Comparison of ENCODE assay signal across 14 cellular contexts in genomic region chr20:17810847-17811604, GRCh38.
"Had no signal": no experiment of that assay in that cellular context is flagged by ENCODE, and none has a peak within 500 bp of the region (broad histone marks: within the 10 kb centered on the region; RNA-seq: fewer than 3 reads in every experiment).

No MANE protein-coding gene starts in this region.

- DNase-seq: activated CD4-positive, alpha-beta memory T cell treated with anti-CD3 and anti-CD28 coated beads, Interleukin-2, amount 10 ng/mL, durations not matched to agents 7 days and 5 days; activated effector memory CD4-positive, alpha-beta T cell treated with Interleukin-2 at 50 U/mL for 16 hours; activated naive CD4-positive, alpha-beta T cell treated with anti-CD3 and anti-CD28 coated beads, Interleukin-2, amount 50 U/mL, for 16 hours; activated T-cell treated with anti-CD3 and anti-CD28 coated beads, Interleukin-2, amount 50 U/mL, for 4 hours; adrenal gland; gastrocnemius medialis; heart right ventricle; nephron progenitor cell; occipital lobe; right cardiac atrium; stomach; T1000; testis had no signal

- H3K4me1 Mint-ChIP-seq: activated CD4-positive, alpha-beta memory T cell treated with anti-CD3 and anti-CD28 coated beads, Interleukin-2, amount 10 ng/mL, durations not matched to agents 7 days and 5 days had no signal

- H3K9me3 Mint-ChIP-seq: activated CD4-positive, alpha-beta memory T cell treated with anti-CD3 and anti-CD28 coated beads, Interleukin-2, amount 10 ng/mL, durations not matched to agents 7 days and 5 days; activated T-cell treated with anti-CD3 and anti-CD28 coated beads, Interleukin-2, amount 50 U/mL, for 4 hours; nephron progenitor cell had no signal

- H3K27ac Mint-ChIP-seq: activated CD4-positive, alpha-beta memory T cell treated with anti-CD3 and anti-CD28 coated beads, Interleukin-2, amount 10 ng/mL, durations not matched to agents 7 days and 5 days; nephron progenitor cell had no signal

- ATAC-seq: activated T-cell treated with anti-CD3 and anti-CD28 coated beads, Interleukin-2, amount 50 U/mL, for 4 hours; gastrocnemius medialis; heart right ventricle; right cardiac atrium had no signal

- FAIRE-seq: keratinocyte had no signal

- H3K4me3 Mint-ChIP-seq: activated CD4-positive, alpha-beta memory T cell treated with anti-CD3 and anti-CD28 coated beads, Interleukin-2, amount 10 ng/mL, durations not matched to agents 7 days and 5 days; activated T-cell treated with anti-CD3 and anti-CD28 coated beads, Interleukin-2, amount 50 U/mL, for 4 hours; nephron progenitor cell had no signal
